In the genomic region with DNA sequence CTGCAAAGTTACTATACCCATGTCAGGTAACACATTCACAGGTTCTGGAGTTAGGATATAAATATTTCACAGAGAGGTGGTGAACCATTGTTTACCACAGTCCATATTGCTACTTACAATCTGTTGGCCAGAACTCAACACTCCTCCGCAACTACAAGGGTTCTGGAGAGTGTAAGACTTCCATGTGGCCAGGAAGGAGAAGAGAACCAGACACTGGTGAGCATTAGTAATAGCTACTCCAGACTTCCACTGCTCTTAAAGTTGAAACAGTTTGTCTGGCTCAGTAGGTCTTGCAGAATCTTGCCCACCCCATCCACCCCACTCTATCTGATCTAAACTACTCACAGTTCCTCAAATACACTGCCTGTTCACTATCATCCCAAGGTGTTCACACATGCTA, we compare ENCODE assay signal across 29 cellular contexts.
"Had no signal": no experiment of that assay in that cellular context is flagged by ENCODE, and none has a peak within 500 bp of the region (broad histone marks: within the 10 kb centered on the region; RNA-seq: fewer than 3 reads in every experiment).

No MANE protein-coding gene starts in this region.

- ATAC-seq: activated naive CD8-positive, alpha-beta T cell treated with anti-CD3 and anti-CD28 coated beads, Interleukin-2, amount 50 U/mL, for 24 hours; activated T-helper 17 cell treated with anti-CD3 and anti-CD28 coated beads, Interleukin-2, amount 50 U/mL, for 72 hours; effector memory CD8-positive, alpha-beta T cell; WTC11 had no signal

- H3K27me3 ChIP-seq: adrenal gland, ascending aorta, brain microvascular endothelial cell, esophagus muscularis mucosa had no signal

- H3K4me3 ChIP-seq: adrenal gland, ascending aorta, esophagus muscularis mucosa had no signal

- DNase-seq: activated CD4-positive, alpha-beta memory T cell treated with anti-CD3 and anti-CD28 coated beads, Interleukin-2, amount 10 ng/mL, durations not matched to agents 7 days and 5 days; activated CD4-positive, alpha-beta T cell treated with anti-CD3 and anti-CD28 coated beads for 1 hour; activated CD4-positive, alpha-beta T cell treated with anti-CD3 and anti-CD28 coated beads for 4 hours; activated CD4-positive, alpha-beta T cell treated with anti-CD3 and anti-CD28 coated beads, Interleukin-2, amount 10 ng/mL, durations not matched to agents 7 days and 5 days; activated CD4-positive, alpha-beta T cell treated with anti-CD3 and anti-CD28 coated beads, Interleukin-2, amount 50 U/mL, for 4 hours; activated CD8-positive, alpha-beta memory T cell treated with anti-CD3 and anti-CD28 coated beads, Interleukin-2, amount 50 U/mL, for 48 hours; activated effector memory CD4-positive, alpha-beta T cell treated with Interleukin-2 at 50 U/mL for 16 hours; activated naive CD4-positive, alpha-beta T cell treated with anti-CD3 and anti-CD28 coated beads for 36 hours; activated naive CD8-positive, alpha-beta T cell treated with anti-CD3 and anti-CD28 coated beads for 36 hours; activated naive CD8-positive, alpha-beta T cell treated with anti-CD3 and anti-CD28 coated beads, Interleukin-2, amount 50 U/mL, for 24 hours; activated T-cell treated with anti-CD3 and anti-CD28 coated beads for 4 hours; activated T-cell treated with anti-CD3 and anti-CD28 coated beads, Interleukin-2, amount 50 U/mL, for 24 hours; adrenal gland; brain microvascular endothelial cell; caudate nucleus; cortex of kidney; dermis blood vessel endothelial cell; effector CD4-positive, alpha-beta T cell; effector memory CD8-positive, alpha-beta T cell; erythroblast; foreskin fibroblast; head of caudate nucleus; T-helper 2 cell had no signal

- H3K27ac ChIP-seq: adrenal gland, ascending aorta, brain microvascular endothelial cell, esophagus muscularis mucosa, VCaP had no signal

- H3K4me1 ChIP-seq: adrenal gland, ascending aorta had no signal

- FAIRE-seq: colon had no signal

- H3K9me3 ChIP-seq: adrenal gland, ascending aorta, esophagus muscularis mucosa had no signal

- H3K36me3 ChIP-seq: adrenal gland, ascending aorta, brain microvascular endothelial cell, esophagus muscularis mucosa had no signal
